8 cellular contexts compared by ENCODE assay signal in the genomic region with DNA sequence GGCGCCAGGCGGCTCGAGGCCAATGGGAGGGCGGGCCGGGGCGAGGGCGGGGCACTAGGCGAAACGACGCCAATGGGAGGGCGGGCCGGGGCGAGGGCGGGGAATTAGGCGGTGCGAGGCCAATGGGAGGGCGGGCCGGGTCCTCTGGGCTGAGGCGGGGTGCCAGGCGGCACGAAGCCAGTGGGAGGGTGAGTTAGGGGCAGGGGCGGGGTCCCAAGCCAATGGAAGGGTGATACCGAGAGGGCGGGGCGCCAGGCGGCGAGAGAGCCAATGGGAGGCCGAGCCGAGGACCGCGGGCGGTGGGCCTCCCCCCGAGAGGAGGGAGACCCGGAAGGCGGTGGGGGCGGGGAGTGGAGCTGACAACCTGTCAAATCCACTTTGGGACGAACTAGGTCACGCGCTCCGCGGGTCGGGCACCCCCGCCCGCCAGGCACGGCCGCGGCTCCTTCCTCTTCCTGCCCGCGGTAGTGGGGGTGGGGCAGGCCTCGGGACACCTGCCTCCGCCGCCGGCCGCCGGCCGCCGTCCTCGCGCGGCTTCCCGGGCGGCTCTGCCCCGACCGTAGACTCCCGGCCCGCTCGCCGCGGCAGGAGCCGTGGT. TPM values are rescaled to one million over a fixed set of nuclear protein-coding genes. Genes with fewer than 3 reads are reported as not detected.
DNase-seq lines count a peak whose midpoint lies in the region; ATAC-seq and TF ChIP-seq lines count a peak whose summit lies in the region.

No MANE protein-coding gene starts in this region.

- TF ChIP-seq POLR2A in GM18951 (IDR thresholded peaks at IDR 0.05; ENCODE audit: extremely low read depth, insufficient read depth, insufficient read length) = peak; percentile 87
- peak in 2 of 3 donors; percentile 74 to 90 for TF ChIP-seq POLR2A in spleen (IDR thresholded peaks at IDR 0.05)

- H3K9me3 Mint-ChIP-seq in activated B cell treated with CpG ODN at 0.5 μM for 24 hours = no peaks in the 10 kb centered on the region

- CTCF ChIA-PET in activated B cell treated with CpG ODN at 0.5 μM for 24 hours (lab: Charles Lee) = no interaction called here

- no peaks in the 10 kb centered on the region for H3K9me3 ChIP-seq in spleen

- H3K36me3 ChIP-seq in spleen = no peaks in the 10 kb centered on the region

- H3K36me3 Mint-ChIP-seq in activated B cell treated with CpG ODN at 0.5 μM for 24 hours (ENCODE audit: low read depth) = peaks cover 5% of the 10 kb centered on the region

- H3K27me3 ChIP-seq in spleen (replicated peaks in 1 of 7) = no peaks in the 10 kb centered on the region

- peak; percentile 99 for DNase-seq in AG08396 (ENCODE audit: low spot score)
- DNase-seq in NCI-H2227 treated with DMSO at 0.1 percent for 48 hours (lab: John Stamatoyannopoulos, UW) = peak; percentile 99
- DNase-seq in activated B cell treated with CpG ODN at 0.5 μM for 24 hours = peak; percentile 100
- peak; percentile 93 to 100 (median 100) for DNase-seq in caudate nucleus (lab: John Stamatoyannopoulos, UW)
- peak; percentile 99 for DNase-seq in inferior parietal cortex (ENCODE audit: extremely low spot score)
- DNase-seq in spleen = peak; percentile 100

- no peak for TF ChIP-seq CTCF in activated B cell treated with CpG ODN at 0.5 μM for 24 hours (IDR thresholded peaks at IDR 0.05)
- peak in 3 of 11 experiments; percentile 12 to 32 (median 20) for TF ChIP-seq CTCF in spleen (IDR thresholded peaks at IDR 0.05 in 8 of 11, conservative IDR thresholded peaks at IDR 0.05 in 3 of 11)

- peak overlapping the region; percentile 53 for H3K27ac Mint-ChIP-seq in activated B cell treated with CpG ODN at 0.5 μM for 24 hours

- H3K4me3 ChIP-seq in spleen = peak overlapping the region; percentile 60 to 87 (median 74)

- no peaks in the 10 kb centered on the region for H3K27me3 Mint-ChIP-seq in activated B cell treated with CpG ODN at 0.5 μM for 24 hours

- intact Hi-C loops in activated B cell treated with CpG ODN at 0.5 μM for 24 hours (cut with micrococcal nuclease) (loop anchor here (1.0 to 10.0 kb wide), 9 partner anchors 28 to 1122 kb away; partner anchors contain the start of genes ACTR3B, GALNT11, KMT2C and NUB1), spleen (cut with DNase I; ENCODE audit: low total_unique reads) (loop anchor here (10.0 kb wide), 1 partner anchor 211 kb away; the partner anchor contains the start of gene XRCC2)

- peak; percentile 87 for ATAC-seq in HG03175 (IDR thresholded peaks at IDR 0.05; ENCODE audit: unreplicated experiment)
- peak; percentile 91 for ATAC-seq in activated B cell treated with CpG ODN at 0.5 μM for 24 hours (ENCODE audit: low read depth)

- WGBS in spleen, 5 donors = 0 to 1% (median 1%) methylated on average over 38 to 70 of the region's 70 CpGs

- peak overlapping the region; percentile 97 for H3K4me3 Mint-ChIP-seq in activated B cell treated with CpG ODN at 0.5 μM for 24 hours

- H3K4me1 ChIP-seq in spleen = peaks cover 4 to 44% (median 30%) of the 10 kb centered on the region in 6 donors

- POLR2A ChIA-PET in activated B cell treated with CpG ODN at 0.5 μM for 24 hours (lab: Charles Lee) = interaction anchor here (0.8 to 2.6 kb wide), 12 partner anchors 22 to 944 kb away, joined by 4 to 26 read pairs (median 5); partner anchors contain the start of genes ACTR3B, KMT2C and RHEB

- H3K27ac ChIP-seq in caudate nucleus (ENCODE audit: low read depth, low read length) = peak overlapping the region; percentile 97
- H3K27ac ChIP-seq in spleen = peak overlapping the region; percentile 99 to 100 (median 100)

- peaks cover 26% of the 10 kb centered on the region for H3K4me1 Mint-ChIP-seq in activated B cell treated with CpG ODN at 0.5 μM for 24 hours

- in situ Hi-C loops in GM18951 (cut with MboI; ENCODE audit: low sequenced_read_pairs, unreplicated experiment) = no loop called here

RNA-seq across cellular contexts. Expression of gene KMT2C, which starts 28.0 kb away (rescaled TPM):
- total RNA-seq in activated B cell treated with CpG ODN at 0.5 μM for 24 hours (98.7 and 112 TPM in 2 replicates), spleen (100 to 1,000 TPM in 6 of 7 donors, 10 to 100 TPM in 1; 95.3 to 147 (median 108) TPM)
- 10 to 100 TPM in 1 of 3 donors, 1 to 10 TPM in 2; 5.3 to 10.4 (median 7.0) TPM for polyA plus RNA-seq in spleen

Comparison
In these comparisons a context has a peak if more than half of its experiments do, and no peak if none do; other contexts are left out.
1. Peak in every context shown above with its lines: DNase-seq, ATAC-seq, H3K4me3 ChIP-seq and H3K27ac ChIP-seq.